Comparison of ENCODE assay signal across 16 cellular contexts in the genomic region with DNA sequence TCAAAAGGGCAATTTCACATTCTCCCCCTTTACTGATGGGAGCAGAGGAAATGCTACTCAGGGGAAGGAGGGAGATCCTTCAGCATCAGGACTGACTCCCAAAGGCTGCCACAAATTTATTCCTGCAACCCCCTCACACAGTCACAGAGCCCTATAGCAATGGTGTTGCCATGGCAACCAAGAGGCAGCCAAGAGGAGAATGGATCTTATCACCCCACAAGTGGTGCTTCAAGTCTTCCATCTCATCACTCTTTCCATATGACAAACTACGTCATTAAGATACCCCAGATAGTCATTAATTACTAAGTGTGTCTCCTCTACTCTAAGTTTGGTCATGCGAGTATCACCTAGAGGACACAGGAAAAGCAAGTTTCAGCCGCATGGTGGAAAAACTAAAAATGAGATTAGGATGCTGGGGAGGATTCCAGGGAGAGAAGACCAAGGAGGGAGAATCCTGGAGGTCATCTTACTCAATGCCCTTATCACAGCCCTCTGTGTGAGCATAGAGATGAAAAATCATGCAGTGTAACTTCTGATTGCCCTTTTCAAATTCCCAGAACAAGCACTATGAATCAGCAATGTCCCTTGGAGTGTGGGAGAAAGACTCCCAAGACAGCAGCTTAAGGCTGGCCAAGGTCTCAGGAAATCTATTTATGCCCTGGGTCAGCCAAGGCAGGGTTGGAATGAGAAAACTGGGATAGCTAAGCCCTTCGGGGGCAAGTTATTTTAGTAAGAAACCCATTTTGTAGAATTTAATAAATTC.
A peak's percentile ranks its signal among the peaks of the same experiment; 100 is the strongest.
DNase-seq lines count a peak whose midpoint lies in the region; ATAC-seq lines count a peak whose summit lies in the region.
"Had no signal": no experiment of that assay in that cellular context is flagged by ENCODE, and none has a peak within 500 bp of the region (broad histone marks: within the 10 kb centered on the region; RNA-seq: fewer than 3 reads in every experiment).

No MANE protein-coding gene starts in this region.

- H3K14ac ChIP-seq in mesenchymal stem cell (ENCODE audit: low read length in 2 of 2) = no peak overlapping the region

- H3K9me3 ChIP-seq in mesenchymal stem cell (ENCODE audit: control insufficient read depth, low read length) (no peaks in the 10 kb centered on the region), GM23248 (ENCODE audit: low read depth) (no peaks in the 10 kb centered on the region)
- H3K9me3 ChIP-seq: SJSA1 had no signal

- H2AK5ac ChIP-seq in mesenchymal stem cell (ENCODE audit: low read length, severe bottlenecking) = no peak overlapping the region

- no peak overlapping the region for H4K91ac ChIP-seq in mesenchymal stem cell (ENCODE audit: low read length)

- H2BK12ac ChIP-seq in mesenchymal stem cell (ENCODE audit: low read length in 2 of 2) = no peak overlapping the region

- in situ Hi-C loops in GM23248 (cut with MboI) = no loop called here

- WGBS in mesenchymal stem cell = 76% methylated on average over 3 of the region's 4 CpGs
- WGBS in GM23248 (ENCODE audit: low coverage in 1 of 2, low lambda C conversion rate in 2 of 2, missing lambda C conversion rate in 2 of 2), 2 experiments = 21 to 36% methylated on average over 4 of the region's 4 CpGs

- H3K79me1 ChIP-seq in mesenchymal stem cell (replicated peaks; ENCODE audit: low read length, poor library complexity, severe bottlenecking) = no peaks in the 10 kb centered on the region

- H2BK120ac ChIP-seq in mesenchymal stem cell (ENCODE audit: low read depth, low read length) = no peak overlapping the region

- no peaks in the 10 kb centered on the region for H3K9me2 ChIP-seq in GM23248 (ENCODE audit: insufficient read depth)

- peaks cover 0 to 12% of the 10 kb centered on the region in 2 experiments for H3K27me3 ChIP-seq in mesenchymal stem cell (ENCODE audit: control insufficient read depth in 1 of 2, insufficient read depth in 1 of 2, low read length in 2 of 2)
- H3K27me3 ChIP-seq in GM23248 (replicated peaks; ENCODE audit: insufficient read depth) = no peaks in the 10 kb centered on the region
- H3K27me3 ChIP-seq: SJSA1 had no signal

- H4K20me1 ChIP-seq in GM23248 (ENCODE audit: insufficient read depth) = no peaks in the 10 kb centered on the region

- H3K23ac ChIP-seq in mesenchymal stem cell (ENCODE audit: low read length in 2 of 2) = no peak overlapping the region

- DNase-seq in Right ventricle myocardium superior (no peak), mesenchymal stem cell (peak; percentile 46), GM23248 (no peak), NCI-H146 (lab: John Stamatoyannopoulos, UW) (no peak)
- DNase-seq: activated CD4-positive, CD25-positive, alpha-beta regulatory T cell; activated naive CD8-positive, alpha-beta T cell treated with anti-CD3 and anti-CD28 coated beads, Interleukin-2, amount 10 ng/mL, durations not matched to agents 7 days and 5 days; NCI-H2029 treated with DMSO at 0.1 percent for 48 hours; NCI-H82; PC-3; stimulated activated CD4-positive, alpha-beta T cell treated with anti-CD3 and anti-CD28 coated beads, Interleukin-1b, Interleukin-23, amount 100 ng/mL, for 48 hours; stimulated activated naive CD8-positive, alpha-beta T cell treated with anti-CD3 and anti-CD28 coated beads, Interleukin-15, amount 100 ng/mL, for 72 hours had no signal

- H2AFZ ChIP-seq in mesenchymal stem cell (ENCODE audit: low read depth, low read length) (no peak overlapping the region), GM23248 (no peak overlapping the region)

- intact Hi-C loops in Right ventricle myocardium superior (cut with DNase I) = no loop called here

- H3K4me2 ChIP-seq in mesenchymal stem cell (ENCODE audit: low read length, poor library complexity, severe bottlenecking) = no peak overlapping the region
- H3K4me2 ChIP-seq in GM23248 (ENCODE audit: unreplicated experiment) = no peak overlapping the region

- H3K18ac ChIP-seq in mesenchymal stem cell (ENCODE audit: low read depth in 1 of 2, low read length in 2 of 2) = no peak overlapping the region

- peak overlapping the region; percentile 82 for H3K27ac ChIP-seq in angular gyrus (ENCODE audit: low read depth, low read length)
- no peak overlapping the region for H3K27ac ChIP-seq in mesenchymal stem cell (ENCODE audit: low read length, poor library complexity, severe bottlenecking)
- peak overlapping the region; percentile 54 for H3K27ac ChIP-seq in temporal lobe (ENCODE audit: low read depth, low read length)
- H3K27ac ChIP-seq in GM23248 = no peak overlapping the region
- H3K27ac ChIP-seq: SJSA1 had no signal

- ATAC-seq in Right ventricle myocardium superior (ENCODE audit: poor library complexity) (peak; percentile 94), GM18873 (IDR thresholded peaks at IDR 0.05; ENCODE audit: low FRiP score, unreplicated experiment) (no peak), HG02623 (IDR thresholded peaks at IDR 0.05; ENCODE audit: unreplicated experiment) (no peak)
- ATAC-seq: PC-3; stimulated activated naive CD8-positive, alpha-beta T cell treated with anti-CD3 and anti-CD28 coated beads, Interleukin-15, amount 100 ng/mL, for 72 hours had no signal

- no peaks in the 10 kb centered on the region for H3F3A ChIP-seq in GM23248 (ENCODE audit: insufficient read depth)

- no peaks in the 10 kb centered on the region for H3K4me1 ChIP-seq in mesenchymal stem cell (ENCODE audit: control insufficient read depth, insufficient read depth, low read depth, low read length)
- no peaks in the 10 kb centered on the region for H3K4me1 ChIP-seq in GM23248 (ENCODE audit: insufficient read depth)
- H3K4me1 ChIP-seq: SJSA1 had no signal

- no peak overlapping the region for H2BK5ac ChIP-seq in mesenchymal stem cell (ENCODE audit: low read depth, low read length, poor library complexity, severe bottlenecking)

- no peak overlapping the region for H2BK15ac ChIP-seq in mesenchymal stem cell (ENCODE audit: low read depth, poor library complexity, severe bottlenecking)

- H3K36me3 ChIP-seq in mesenchymal stem cell (ENCODE audit: control insufficient read depth in 1 of 2, insufficient read depth in 2 of 2, low read depth in 1 of 2, low read length in 2 of 2) = no peaks in the 10 kb centered on the region
- no peaks in the 10 kb centered on the region for H3K36me3 ChIP-seq in GM23248 (ENCODE audit: low read depth)
- H3K36me3 ChIP-seq: SJSA1 had no signal

- H3K9ac ChIP-seq in mesenchymal stem cell (ENCODE audit: low read length) = no peak overlapping the region
- no peak overlapping the region for H3K9ac ChIP-seq in GM23248

- no peak overlapping the region for H4K8ac ChIP-seq in mesenchymal stem cell (ENCODE audit: low read length)

- H3K4ac ChIP-seq in mesenchymal stem cell (ENCODE audit: low read depth in 1 of 2, low read length in 2 of 2) = no peak overlapping the region

- H3K79me2 ChIP-seq in GM23248 (ENCODE audit: insufficient read depth) = no peaks in the 10 kb centered on the region

- H3K4me3 ChIP-seq in mesenchymal stem cell (ENCODE audit: insufficient read depth in 1 of 2, low read depth in 1 of 2, low read length in 2 of 2) (no peak overlapping the region), GM23248 (no peak overlapping the region)
- H3K4me3 ChIP-seq: SJSA1 had no signal

Comparison
In these comparisons a context has a peak if more than half of its experiments do, and no peak if none do; other contexts are left out.
1. H3K27ac ChIP-seq: peak in angular gyrus (single experiment) and temporal lobe (single experiment); none in mesenchymal stem cell (single experiment) and GM23248 (single experiment).